ENCODE assay signal across 6 cellular contexts in genomic region chr6:67000121-67000520, GRCh38.
"Had no signal": no experiment of that assay in that cellular context is flagged by ENCODE, and none has a peak within 500 bp of the region (broad histone marks: within the 10 kb centered on the region; RNA-seq: fewer than 3 reads in every experiment).

No MANE protein-coding gene starts in this region.

- ATAC-seq: HepG2, K562 had no signal

- FAIRE-seq: HepG2, HTR-8/SVneo, K562 had no signal

- DNase-seq: IMR-90, KBM-7, KG1 had no signal
